Comparison of ENCODE assay signal across 2 cellular contexts in the genomic region with DNA sequence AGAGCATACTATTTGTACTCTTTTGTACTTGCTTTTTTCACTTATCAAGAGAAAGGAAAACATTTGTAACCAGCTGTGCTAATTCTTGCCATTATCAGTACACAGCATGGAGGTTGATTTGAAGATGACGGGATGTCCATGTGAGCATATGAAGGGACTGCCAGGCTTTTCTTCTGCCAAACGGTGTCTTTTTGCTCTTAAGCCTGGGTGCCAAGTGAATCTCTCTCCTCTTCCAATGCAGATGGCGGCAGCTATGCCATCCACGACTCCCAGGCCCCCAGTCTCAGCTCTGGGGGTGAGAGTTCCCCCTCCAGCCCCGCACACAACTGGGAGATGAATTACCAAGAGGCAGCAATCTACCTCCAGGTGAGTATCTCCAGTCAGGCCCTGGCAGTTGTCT.
TF ChIP-seq lines count a peak whose summit lies in the region.

No MANE protein-coding gene starts in this region.

TF ChIP-seq in SK-N-SH, 30 proteins besides CTCF, POLR2A, EP300 and RAD21 (continued from another document):
- TF ChIP-seq, protein P1, sequence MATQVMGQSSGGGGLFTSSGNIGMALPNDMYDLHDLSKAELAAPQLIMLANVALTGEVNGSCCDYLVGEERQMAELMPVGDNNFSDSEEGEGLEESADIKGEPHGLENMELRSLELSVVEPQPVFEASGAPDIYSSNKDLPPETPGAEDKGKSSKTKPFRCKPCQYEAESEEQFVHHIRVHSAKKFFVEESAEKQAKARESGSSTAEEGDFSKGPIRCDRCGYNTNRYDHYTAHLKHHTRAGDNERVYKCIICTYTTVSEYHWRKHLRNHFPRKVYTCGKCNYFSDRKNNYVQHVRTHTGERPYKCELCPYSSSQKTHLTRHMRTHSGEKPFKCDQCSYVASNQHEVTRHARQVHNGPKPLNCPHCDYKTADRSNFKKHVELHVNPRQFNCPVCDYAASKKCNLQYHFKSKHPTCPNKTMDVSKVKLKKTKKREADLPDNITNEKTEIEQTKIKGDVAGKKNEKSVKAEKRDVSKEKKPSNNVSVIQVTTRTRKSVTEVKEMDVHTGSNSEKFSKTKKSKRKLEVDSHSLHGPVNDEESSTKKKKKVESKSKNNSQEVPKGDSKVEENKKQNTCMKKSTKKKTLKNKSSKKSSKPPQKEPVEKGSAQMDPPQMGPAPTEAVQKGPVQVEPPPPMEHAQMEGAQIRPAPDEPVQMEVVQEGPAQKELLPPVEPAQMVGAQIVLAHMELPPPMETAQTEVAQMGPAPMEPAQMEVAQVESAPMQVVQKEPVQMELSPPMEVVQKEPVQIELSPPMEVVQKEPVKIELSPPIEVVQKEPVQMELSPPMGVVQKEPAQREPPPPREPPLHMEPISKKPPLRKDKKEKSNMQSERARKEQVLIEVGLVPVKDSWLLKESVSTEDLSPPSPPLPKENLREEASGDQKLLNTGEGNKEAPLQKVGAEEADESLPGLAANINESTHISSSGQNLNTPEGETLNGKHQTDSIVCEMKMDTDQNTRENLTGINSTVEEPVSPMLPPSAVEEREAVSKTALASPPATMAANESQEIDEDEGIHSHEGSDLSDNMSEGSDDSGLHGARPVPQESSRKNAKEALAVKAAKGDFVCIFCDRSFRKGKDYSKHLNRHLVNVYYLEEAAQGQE (IDR thresholded peaks at IDR 0.05; ENCODE audit: low read depth, low read length): no peak
- no peak for TF ChIP-seq ELF1 (IDR thresholded peaks at IDR 0.05)
- no peak for TF ChIP-seq NFIC (IDR thresholded peaks at IDR 0.05; ENCODE audit: borderline replicate concordance)
- TF ChIP-seq TEAD4 (IDR thresholded peaks at IDR 0.05; ENCODE audit: borderline replicate concordance, insufficient read depth): no peak
- TF ChIP-seq SIN3A (IDR thresholded peaks at IDR 0.05; ENCODE audit: borderline replicate concordance, low read depth, low read length): no peak
- no peak for TF ChIP-seq YY1 (IDR thresholded peaks at IDR 0.05; ENCODE audit: low read depth)
- TF ChIP-seq RXRA (IDR thresholded peaks at IDR 0.05; ENCODE audit: borderline replicate concordance, low read depth): no peak
- TF ChIP-seq CHD2 (IDR thresholded peaks at IDR 0.05; ENCODE audit: low read length, partially characterized antibody): no peak
- TF ChIP-seq IRF3 (IDR thresholded peaks at IDR 0.05; ENCODE audit: low read depth, low read length): no peak
- no peak for TF ChIP-seq MEF2A (IDR thresholded peaks at IDR 0.05; ENCODE audit: borderline replicate concordance, low read depth)
- TF ChIP-seq FOXJ3 (CRISPR knock-in tag; IDR thresholded peaks at IDR 0.05): no peak
- TF ChIP-seq TAF1 (IDR thresholded peaks at IDR 0.05; ENCODE audit: borderline replicate concordance, low read depth, low read length): no peak
- no peak for TF ChIP-seq PBX3 (IDR thresholded peaks at IDR 0.05)
- no peak for TF ChIP-seq USF2 (IDR thresholded peaks at IDR 0.05; ENCODE audit: borderline replicate concordance, low read depth, low read length)

TF ChIP-seq in SK-N-SH treated with all-trans-retinoic acid at 6 μM for 48 hours, 23 proteins besides CTCF, POLR2A, EP300 and RAD21 (continued from another document):
- no peak for TF ChIP-seq PATZ1 (CRISPR knock-in tag; IDR thresholded peaks at IDR 0.05; ENCODE audit: borderline replicate concordance)
- TF ChIP-seq SNAI2 (CRISPR knock-in tag; IDR thresholded peaks at IDR 0.05): no peak
- no peak for TF ChIP-seq ZNF70 (CRISPR knock-in tag; IDR thresholded peaks at IDR 0.05)
- no peak for TF ChIP-seq OSR1 (CRISPR knock-in tag; IDR thresholded peaks at IDR 0.05)
